In genomic region chr2:26449278-26450030, GRCh38 we compare ENCODE assay signal across 19 cellular contexts. TPM values are rescaled to one million over a fixed set of nuclear protein-coding genes. Genes with fewer than 3 reads are reported as not detected.
DNase-seq lines count a peak whose midpoint lies in the region; ATAC-seq, FAIRE-seq and TF ChIP-seq lines count a peak whose summit lies in the region.
"Had no signal": no experiment of that assay in that cellular context is flagged by ENCODE, and none has a peak within 500 bp of the region (broad histone marks: within the 10 kb centered on the region; RNA-seq: fewer than 3 reads in every experiment).

No MANE protein-coding gene starts in this region.

- TF ChIP-seq CTCF in HepG2 (CRISPR knock-in tag; IDR thresholded peaks at IDR 0.05), result no peak

- H3K79me2 ChIP-seq in HepG2 (ENCODE audit: insufficient read depth, low read length), result no peaks in the 10 kb centered on the region

- peak overlapping the region; percentile 6 for H2AK5ac ChIP-seq in neuronal stem cell (ENCODE audit: low read depth, low read length)

- H3K4me3 ChIP-seq in right cardiac atrium (ENCODE audit: low read length) (no peak overlapping the region), HepG2 (replicated peaks in 1 of 3; ENCODE audit: insufficient read depth in 1 of 3, low read depth in 2 of 3, low read length in 3 of 3) (no peak overlapping the region), neuronal stem cell (ENCODE audit: low read length in 2 of 2) (no peak overlapping the region)
- H3K4me3 ChIP-seq: BLaER1 had no signal

- no peaks in the 10 kb centered on the region for H3K36me3 ChIP-seq in HepG2 (replicated peaks in 1 of 2; ENCODE audit: control insufficient read depth in 1 of 2, insufficient read depth in 2 of 2, low read length in 2 of 2)
- H3K36me3 ChIP-seq in neuronal stem cell (replicated peaks in 1 of 2; ENCODE audit: control insufficient read depth in 2 of 2, insufficient read depth in 2 of 2, low read length in 2 of 2), result no peaks in the 10 kb centered on the region
- H3K36me3 ChIP-seq: BLaER1 had no signal

- H3K4me1 ChIP-seq in right cardiac atrium (ENCODE audit: control insufficient read depth, insufficient read depth, low read length) (no peaks in the 10 kb centered on the region), HepG2 (ENCODE audit: insufficient read depth, low read length) (no peaks in the 10 kb centered on the region), neuronal stem cell (ENCODE audit: control insufficient read depth in 2 of 2, insufficient read depth in 1 of 2, low read depth in 1 of 2, low read length in 2 of 2) (no peaks in the 10 kb centered on the region)

- TF ChIP-seq POLR2A in HepG2 (IDR thresholded peaks at IDR 0.05; ENCODE audit: insufficient read depth in 1 of 2, low read depth in 2 of 2, low read length in 2 of 2), result no peak

- no peak overlapping the region for H3K4me3 Mint-ChIP-seq in stimulated activated effector memory CD8-positive, alpha-beta T cell treated with anti-CD3 and anti-CD28 coated beads, Interleukin-12 subunit alpha, Interleukin-12 subunit beta, amount 100 ng/mL, for 72 hours
- H3K4me3 Mint-ChIP-seq in activated naive CD4-positive, alpha-beta T cell treated with anti-CD3 and anti-CD28 coated beads, Interleukin-2, amount 10 ng/mL, durations not matched to agents 7 days and 5 days, result no peak overlapping the region
- H3K4me3 Mint-ChIP-seq: CD14-positive monocyte; CD4-positive, alpha-beta memory T cell; IgD-negative memory B cell had no signal

- no peak overlapping the region for H3K14ac ChIP-seq in neuronal stem cell (ENCODE audit: low read length)

- H2BK5ac ChIP-seq in neuronal stem cell (ENCODE audit: low read length), result peak overlapping the region; percentile 35

- H2AFZ ChIP-seq in HepG2 (ENCODE audit: low read length), result no peak overlapping the region
- H2AFZ ChIP-seq in neuronal stem cell (ENCODE audit: low read length), result no peak overlapping the region

- no peak overlapping the region for H3K23ac ChIP-seq in neuronal stem cell (ENCODE audit: low read depth, low read length, poor library complexity)

- WGBS in right cardiac atrium, result 90% methylated on average over 10 of the region's 10 CpGs
- WGBS in HepG2 (ENCODE audit: low lambda C conversion rate), result 78% methylated on average over 7 of the region's 10 CpGs
- no CpG with 5 or more reads among the region's 10 CpGs for WGBS in neuronal stem cell (ENCODE audit: extremely low coverage in 2 of 2, insufficient read length in 2 of 2, insufficient replicate concordance in 1 of 2), 2 donors

- H4K8ac ChIP-seq in neuronal stem cell (ENCODE audit: low read depth, low read length), result no peak overlapping the region

- H3K9me3 Mint-ChIP-seq in stimulated activated effector memory CD8-positive, alpha-beta T cell treated with anti-CD3 and anti-CD28 coated beads, Interleukin-12 subunit alpha, Interleukin-12 subunit beta, amount 100 ng/mL, for 72 hours, result no peaks in the 10 kb centered on the region
- H3K9me3 Mint-ChIP-seq in activated naive CD4-positive, alpha-beta T cell treated with anti-CD3 and anti-CD28 coated beads, Interleukin-2, amount 10 ng/mL, durations not matched to agents 7 days and 5 days, result no peaks in the 10 kb centered on the region

- DNase-seq in right cardiac atrium, result peak in 2 of 3 donors; percentile 16 to 27
- DNase-seq in left ventricle myocardium superior, result no peak
- DNase-seq in HepG2 (ENCODE audit: low spot score), result no peak
- DNase-seq in neuronal stem cell (ENCODE audit: low spot score), result no peak
- no peak for DNase-seq in stimulated activated effector memory CD8-positive, alpha-beta T cell treated with anti-CD3 and anti-CD28 coated beads, Interleukin-12 subunit alpha, Interleukin-12 subunit beta, amount 100 ng/mL, for 72 hours (ENCODE audit: low spot score in 2 of 2)
- no peak for DNase-seq in activated naive CD4-positive, alpha-beta T cell treated with anti-CD3 and anti-CD28 coated beads, Interleukin-2, amount 10 ng/mL, durations not matched to agents 7 days and 5 days
- DNase-seq in HEK293T (ENCODE audit: extremely low spot score), result no peak
- DNase-seq: CD4-positive, alpha-beta memory T cell; DMS79 treated with DMSO at 0.1 percent for 48 hours; GF-D8; GOT3; H7 had no signal

- H3K27me3 ChIP-seq in right cardiac atrium (ENCODE audit: control insufficient read depth, insufficient read depth) (no peaks in the 10 kb centered on the region), HepG2 (ENCODE audit: control insufficient read depth in 1 of 2, insufficient read depth in 2 of 2, low read length in 2 of 2) (peaks cover 0 to 20% of the 10 kb centered on the region in 2 experiments; a peak in 2 of 5 replicates), neuronal stem cell (ENCODE audit: control insufficient read depth in 3 of 3, insufficient read depth in 3 of 3, low read depth in 1 of 3, low read length in 3 of 3) (no peaks in the 10 kb centered on the region)
- H3K27me3 ChIP-seq: BLaER1 had no signal

- H2BK15ac ChIP-seq in neuronal stem cell (ENCODE audit: low read length), result no peak overlapping the region

- H3K9me3 ChIP-seq in right cardiac atrium (ENCODE audit: control insufficient read depth, low read length) (no peaks in the 10 kb centered on the region), HepG2 (ENCODE audit: low read length) (no peaks in the 10 kb centered on the region), neuronal stem cell (replicated peaks in 1 of 2; ENCODE audit: control insufficient read depth in 2 of 2, insufficient read depth in 1 of 2, low read depth in 1 of 2, low read length in 2 of 2) (no peaks in the 10 kb centered on the region)
- H3K9me3 ChIP-seq: BLaER1 had no signal

- BruUV-seq in HepG2 (replicated peaks; lab: Mats Ljungman, UMichigan), result no TSS peak

- peaks cover 24% of the 10 kb centered on the region for H3K27me3 Mint-ChIP-seq in activated naive CD4-positive, alpha-beta T cell treated with anti-CD3 and anti-CD28 coated beads, Interleukin-2, amount 10 ng/mL, durations not matched to agents 7 days and 5 days

- TF ChIP-seq EP300 in HepG2 (IDR thresholded peaks at IDR 0.05; ENCODE audit: low read depth in 2 of 2, low read length in 2 of 2), result no peak
- no peak for TF ChIP-seq EP300 in HepG2 (CRISPR knock-in tag; IDR thresholded peaks at IDR 0.05; ENCODE audit: borderline replicate concordance)

- peak overlapping the region; percentile 51 for H3K18ac ChIP-seq in neuronal stem cell (ENCODE audit: low read length)

- H3K9ac ChIP-seq in HepG2 (ENCODE audit: insufficient read depth, low read depth, low read length) (no peak overlapping the region), neuronal stem cell (ENCODE audit: low read depth, low read length, poor library complexity) (no peak overlapping the region)
- H3K9ac ChIP-seq: BLaER1 had no signal

- H4K91ac ChIP-seq in neuronal stem cell (ENCODE audit: low read depth, low read length, poor library complexity), result no peak overlapping the region

- no peak for FAIRE-seq in HepG2 (lab: Jason Lieb, UNC)
- FAIRE-seq: A204.1, HTR-8/SVneo had no signal

- no peaks in the 10 kb centered on the region for H3K4me1 Mint-ChIP-seq in stimulated activated effector memory CD8-positive, alpha-beta T cell treated with anti-CD3 and anti-CD28 coated beads, Interleukin-12 subunit alpha, Interleukin-12 subunit beta, amount 100 ng/mL, for 72 hours
- no peaks in the 10 kb centered on the region for H3K4me1 Mint-ChIP-seq in activated naive CD4-positive, alpha-beta T cell treated with anti-CD3 and anti-CD28 coated beads, Interleukin-2, amount 10 ng/mL, durations not matched to agents 7 days and 5 days
- H3K4me1 Mint-ChIP-seq: CD4-positive, alpha-beta memory T cell; IgD-negative memory B cell had no signal

- H2BK12ac ChIP-seq in neuronal stem cell (ENCODE audit: low read length), result no peak overlapping the region

- H3K27ac ChIP-seq in right cardiac atrium (ENCODE audit: low read length), result no peak overlapping the region
- no peak overlapping the region for H3K27ac ChIP-seq in HepG2 (ENCODE audit: extremely low read length, insufficient read depth, low read length)
- H3K27ac ChIP-seq in neuronal stem cell (replicated peaks; ENCODE audit: low read length), result no peak overlapping the region
- H3K27ac ChIP-seq: BLaER1 had no signal

- CTCF ChIA-PET in HepG2 (lab: Yijun Ruan, JAX; ENCODE audit: low intra/inter-chr PET ratio, low total read pairs) (no interaction called here), HEK293T (lab: Yijun Ruan, JAX) (no interaction called here)
- CTCF ChIA-PET in activated naive CD4-positive, alpha-beta T cell treated with anti-CD3 and anti-CD28 coated beads, Interleukin-2, amount 10 ng/mL, durations not matched to agents 7 days and 5 days (lab: Charles Lee), result interaction anchor here (1.3 kb wide), 1 partner anchor 10 kb away, joined by 4 read pairs; no protein-coding TSS in a partner anchor

- no peak overlapping the region for H3K4me2 ChIP-seq in HepG2 (ENCODE audit: low read depth, low read length)
- H3K4me2 ChIP-seq in neuronal stem cell (ENCODE audit: insufficient read depth, low read length, poor library complexity, severe bottlenecking), result no peak overlapping the region
- H3K4me2 ChIP-seq: BLaER1 had no signal

- POLR2A ChIA-PET in HepG2 (lab: Yijun Ruan, JAX) (no interaction called here), HEK293T (lab: Yijun Ruan, JAX) (no interaction called here)

- TF ChIP-seq RAD21 in HepG2 (CRISPR knock-in tag; IDR thresholded peaks at IDR 0.05), result no peak

- no peaks in the 10 kb centered on the region for H4K20me1 ChIP-seq in HepG2 (ENCODE audit: insufficient read depth, low read length)
- H4K20me1 ChIP-seq: BLaER1 had no signal

- no peak overlapping the region for H3K27ac Mint-ChIP-seq in stimulated activated effector memory CD8-positive, alpha-beta T cell treated with anti-CD3 and anti-CD28 coated beads, Interleukin-12 subunit alpha, Interleukin-12 subunit beta, amount 100 ng/mL, for 72 hours
- H3K27ac Mint-ChIP-seq in activated naive CD4-positive, alpha-beta T cell treated with anti-CD3 and anti-CD28 coated beads, Interleukin-2, amount 10 ng/mL, durations not matched to agents 7 days and 5 days, result no peak overlapping the region
- H3K27ac Mint-ChIP-seq: CD4-positive, alpha-beta memory T cell; IgD-negative memory B cell had no signal

- intact Hi-C loops in right cardiac atrium (cut with DNase I) (no loop called here), left ventricle myocardium superior (cut with micrococcal nuclease) (no loop called here), HepG2 (cut with micrococcal nuclease; ENCODE audit: unreplicated experiment) (no loop called here)

- no peak overlapping the region for H3K4ac ChIP-seq in neuronal stem cell (ENCODE audit: low read length)

- no peak overlapping the region for H2BK120ac ChIP-seq in neuronal stem cell (ENCODE audit: low read depth, low read length)

- in situ Hi-C loops in HepG2 (cut with HindIII; ENCODE audit: extremely low pct_ligation_motif_present, low pct_unique_long_range_greater_than_20kb), result no loop called here

- H3K79me1 ChIP-seq in neuronal stem cell (ENCODE audit: low read depth, low read length), result no peaks in the 10 kb centered on the region

- no peak for ATAC-seq in right cardiac atrium
- no peak for ATAC-seq in left ventricle myocardium superior
- ATAC-seq in HepG2, result peak; percentile 20; the same call in 2 of the 3 replicates
- ATAC-seq in stimulated activated effector memory CD8-positive, alpha-beta T cell treated with anti-CD3 and anti-CD28 coated beads, Interleukin-12 subunit alpha, Interleukin-12 subunit beta, amount 100 ng/mL, for 72 hours, result peak; percentile 37
- ATAC-seq in GM19023 (IDR thresholded peaks at IDR 0.05; ENCODE audit: unreplicated experiment), result no peak
- ATAC-seq: HCT116 had no signal

- H3K36me3 Mint-ChIP-seq in stimulated activated effector memory CD8-positive, alpha-beta T cell treated with anti-CD3 and anti-CD28 coated beads, Interleukin-12 subunit alpha, Interleukin-12 subunit beta, amount 100 ng/mL, for 72 hours, result no peaks in the 10 kb centered on the region
- no peaks in the 10 kb centered on the region for H3K36me3 Mint-ChIP-seq in activated naive CD4-positive, alpha-beta T cell treated with anti-CD3 and anti-CD28 coated beads, Interleukin-2, amount 10 ng/mL, durations not matched to agents 7 days and 5 days
- H3K36me3 Mint-ChIP-seq: CD14-positive monocyte; CD4-positive, alpha-beta memory T cell; IgD-negative memory B cell had no signal

RNA-seq across cellular contexts. Expression of gene OTOF, which starts 28.5 kb away (rescaled TPM):
- total RNA-seq in right cardiac atrium, result under 1 TPM in 2 of 4 donors, not detected in 2; 0.15 to 0.25 TPM
- 0.25 TPM for polyA plus RNA-seq in right cardiac atrium
- not detected for total RNA-seq in left ventricle myocardium superior
- 0.04 TPM in 1 of 2 replicates, not detected in the other for total RNA-seq in HepG2 (2016; rRNA removed; fragmentation: Illumina TruSeq; extraction: Trizol)
- 0.09 TPM in 1 of 2 replicates, not detected in the other for total RNA-seq in HepG2 (2016; cell fraction: cytosol; rRNA removed; fragmentation: Illumina TruSeq; extraction: Trizol; ENCODE audit: low read depth)
- 0.04 TPM in 1 of 2 replicates, not detected in the other for total RNA-seq in HepG2 (2016; cell fraction: insoluble cytoplasmic fraction; rRNA removed; fragmentation: Illumina TruSeq; extraction: Trizol)
- total RNA-seq in HepG2 (2016; cell fraction: membrane; rRNA removed; fragmentation: Illumina TruSeq; extraction: Trizol), result 0.03 TPM in 1 of 2 replicates, not detected in the other
- 0.06 TPM in 1 of 2 replicates, not detected in the other for total RNA-seq in HepG2 (2016; cell fraction: nucleus; rRNA removed; fragmentation: Illumina TruSeq; extraction: Trizol)
- polyA plus RNA-seq in HepG2 (2011; rRNA removed), result not detected in 2 replicates
- polyA plus RNA-seq in HepG2 (2011; cell fraction: cytosol; rRNA removed), result 0.01 TPM in 2 replicates
- polyA plus RNA-seq in HepG2 (2011; cell fraction: nucleus; rRNA removed), result 0.12 and 0.26 TPM in 2 replicates
- 0.05 TPM in 1 of 2 replicates, not detected in the other for polyA plus RNA-seq in HepG2 (2012)
- polyA plus RNA-seq in HepG2 (2016; cell fraction: cytosol; fragmentation: Illumina TruSeq; extraction: Trizol; ENCODE audit: low read depth), result not detected in 2 replicates
- 0.04 TPM in 1 of 2 replicates, not detected in the other for polyA plus RNA-seq in HepG2 (2016; cell fraction: insoluble cytoplasmic fraction; fragmentation: Illumina TruSeq; extraction: Trizol; ENCODE audit: low read depth)
- polyA plus RNA-seq in HepG2 (2016; cell fraction: membrane; fragmentation: Illumina TruSeq; extraction: Trizol; ENCODE audit: low read depth), result not detected in 2 replicates
- polyA plus RNA-seq in HepG2 (2016; cell fraction: nucleus; fragmentation: Illumina TruSeq; extraction: Trizol; ENCODE audit: insufficient read depth, low read depth), result 0.33 TPM in 1 of 2 replicates, not detected in the other
- 0.02 TPM in 1 of 2 replicates, not detected in the other for polyA minus RNA-seq in HepG2 (2011; rRNA and poly(A)+ RNA removed; ENCODE audit: low replicate concordance)
- not detected in 2 replicates for polyA minus RNA-seq in HepG2 (2011; cell fraction: cytosol; rRNA and poly(A)+ RNA removed)
- not detected in 2 replicates for polyA minus RNA-seq in HepG2 (2011; cell fraction: nucleus; rRNA and poly(A)+ RNA removed)
- polyA plus RNA-seq in neuronal stem cell (2013, experiment 1 of 2), result 0.54 TPM
- 0.60 TPM for polyA plus RNA-seq in neuronal stem cell (2013, experiment 2 of 2)
- polyA plus RNA-seq: CD14-positive monocyte, IgD-negative memory B cell had no signal

RNA-seq across cellular contexts. Expression of gene DRC1, which starts 47.7 kb away (rescaled TPM):
- total RNA-seq in right cardiac atrium (not detected), left ventricle myocardium superior (not detected), HepG2 (2016; rRNA removed; fragmentation: Illumina TruSeq; extraction: Trizol) (0.07 and 0.08 TPM in 2 replicates)
- polyA plus RNA-seq in right cardiac atrium (not detected), HepG2 (2011; rRNA removed) (not detected in 2 replicates)
- 0.18 and 0.30 TPM in 2 replicates for total RNA-seq in HepG2 (2016; cell fraction: cytosol; rRNA removed; fragmentation: Illumina TruSeq; extraction: Trizol; ENCODE audit: low read depth)
- total RNA-seq in HepG2 (2016; cell fraction: insoluble cytoplasmic fraction; rRNA removed; fragmentation: Illumina TruSeq; extraction: Trizol), result not detected in 2 replicates
- 0.07 and 0.09 TPM in 2 replicates for total RNA-seq in HepG2 (2016; cell fraction: membrane; rRNA removed; fragmentation: Illumina TruSeq; extraction: Trizol)
- total RNA-seq in HepG2 (2016; cell fraction: nucleus; rRNA removed; fragmentation: Illumina TruSeq; extraction: Trizol), result not detected in 2 replicates
- polyA plus RNA-seq in HepG2 (2011; cell fraction: cytosol; rRNA removed), result not detected in 2 replicates
- polyA plus RNA-seq in HepG2 (2011; cell fraction: nucleus; rRNA removed), result not detected in 2 replicates
- polyA plus RNA-seq in HepG2 (2012), result not detected in 2 replicates
- 0.11 and 0.16 TPM in 2 replicates for polyA plus RNA-seq in HepG2 (2016; cell fraction: cytosol; fragmentation: Illumina TruSeq; extraction: Trizol; ENCODE audit: low read depth)
- not detected in 2 replicates for polyA plus RNA-seq in HepG2 (2016; cell fraction: insoluble cytoplasmic fraction; fragmentation: Illumina TruSeq; extraction: Trizol; ENCODE audit: low read depth)
- polyA plus RNA-seq in HepG2 (2016; cell fraction: membrane; fragmentation: Illumina TruSeq; extraction: Trizol; ENCODE audit: low read depth), result 0.08 TPM in 1 of 2 replicates, not detected in the other
- polyA plus RNA-seq in HepG2 (2016; cell fraction: nucleus; fragmentation: Illumina TruSeq; extraction: Trizol; ENCODE audit: insufficient read depth, low read depth), result not detected in 2 replicates
- 0.22 TPM in 1 of 2 replicates, not detected in the other for polyA minus RNA-seq in HepG2 (2011; rRNA and poly(A)+ RNA removed; ENCODE audit: low replicate concordance)
- polyA minus RNA-seq in HepG2 (2011; cell fraction: cytosol; rRNA and poly(A)+ RNA removed), result not detected in 2 replicates
- not detected in 2 replicates for polyA minus RNA-seq in HepG2 (2011; cell fraction: nucleus; rRNA and poly(A)+ RNA removed)
- 1.1 TPM for polyA plus RNA-seq in neuronal stem cell (2013, experiment 1 of 2)
- polyA plus RNA-seq in neuronal stem cell (2013, experiment 2 of 2), result 0.94 TPM
- total RNA-seq: CD4-positive, alpha-beta memory T cell had no signal
- polyA plus RNA-seq: CD14-positive monocyte; CD4-positive, alpha-beta memory T cell; IgD-negative memory B cell had no signal

Comparison
In these comparisons a context has a peak if more than half of its experiments do, and no peak if none do; other contexts are left out.
1. DNase-seq: peak in right cardiac atrium (2 of 3); none in left ventricle myocardium superior (single experiment), HepG2 (single experiment), neuronal stem cell (single experiment), stimulated activated effector memory CD8-positive, alpha-beta T cell treated with anti-CD3 and anti-CD28 coated beads, Interleukin-12 subunit alpha, Interleukin-12 subunit beta, amount 100 ng/mL, for 72 hours (0 of 2), activated naive CD4-positive, alpha-beta T cell treated with anti-CD3 and anti-CD28 coated beads, Interleukin-2, amount 10 ng/mL, durations not matched to agents 7 days and 5 days (single experiment) and HEK293T (single experiment).
2. ATAC-seq: peak in HepG2 (single experiment) and stimulated activated effector memory CD8-positive, alpha-beta T cell treated with anti-CD3 and anti-CD28 coated beads, Interleukin-12 subunit alpha, Interleukin-12 subunit beta, amount 100 ng/mL, for 72 hours (single experiment); none in right cardiac atrium (0 of 2), left ventricle myocardium superior (single experiment) and GM19023 (single experiment).